Comparison of ENCODE assay signal across 1 cellular context in the genomic region with DNA sequence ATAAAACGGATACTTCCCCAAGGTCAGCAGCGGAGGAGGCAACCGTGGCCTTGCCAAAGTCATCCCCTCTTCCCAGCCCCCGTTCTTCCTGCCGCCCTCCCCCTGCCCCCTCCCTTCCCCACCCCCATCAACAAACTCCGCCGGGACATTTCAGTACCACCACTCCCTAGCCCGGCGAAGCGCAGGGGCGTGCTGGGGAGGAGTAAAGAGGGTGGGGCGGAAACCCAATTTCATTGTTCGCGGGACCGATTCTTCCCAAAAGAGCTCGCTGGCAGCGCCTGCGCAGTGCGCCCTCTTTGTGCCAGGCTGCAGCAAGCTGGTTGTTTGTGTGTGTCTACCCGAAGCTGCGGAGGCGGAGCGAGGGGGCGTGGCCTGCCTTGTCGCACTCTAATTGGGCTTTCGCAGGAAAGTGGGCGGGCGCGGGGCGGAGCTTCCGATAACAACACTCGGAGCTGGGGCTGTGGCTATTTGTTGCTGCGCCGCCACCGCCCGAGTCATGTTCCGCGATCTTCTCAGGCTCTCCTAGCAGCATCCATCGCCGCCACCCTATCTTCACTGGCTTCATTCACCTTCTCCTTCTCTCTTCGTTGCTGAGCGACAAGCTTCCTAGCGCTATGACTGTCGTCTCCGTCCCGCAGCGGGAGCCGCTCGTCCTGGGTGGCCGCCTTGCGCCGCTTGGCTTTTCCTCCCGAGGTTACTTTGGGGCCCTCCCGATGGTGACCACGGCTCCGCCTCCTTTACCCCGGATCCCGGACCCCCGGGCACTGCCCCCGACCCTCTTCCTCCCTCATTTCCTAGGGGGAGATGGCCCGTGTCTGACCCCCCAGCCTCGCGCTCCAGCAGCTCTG.
TF ChIP-seq lines count a peak whose summit lies in the region.

A gene (plus strand): TSS at position 471 of the 848 bp plus-strand sequence. CDS start 144 bp downstream, at position 615.

TF ChIP-seq in K562, 482 proteins besides CTCF, POLR2A, EP300 and RAD21 (continued from another document and continues in another):
- TF ChIP-seq, protein P1, sequence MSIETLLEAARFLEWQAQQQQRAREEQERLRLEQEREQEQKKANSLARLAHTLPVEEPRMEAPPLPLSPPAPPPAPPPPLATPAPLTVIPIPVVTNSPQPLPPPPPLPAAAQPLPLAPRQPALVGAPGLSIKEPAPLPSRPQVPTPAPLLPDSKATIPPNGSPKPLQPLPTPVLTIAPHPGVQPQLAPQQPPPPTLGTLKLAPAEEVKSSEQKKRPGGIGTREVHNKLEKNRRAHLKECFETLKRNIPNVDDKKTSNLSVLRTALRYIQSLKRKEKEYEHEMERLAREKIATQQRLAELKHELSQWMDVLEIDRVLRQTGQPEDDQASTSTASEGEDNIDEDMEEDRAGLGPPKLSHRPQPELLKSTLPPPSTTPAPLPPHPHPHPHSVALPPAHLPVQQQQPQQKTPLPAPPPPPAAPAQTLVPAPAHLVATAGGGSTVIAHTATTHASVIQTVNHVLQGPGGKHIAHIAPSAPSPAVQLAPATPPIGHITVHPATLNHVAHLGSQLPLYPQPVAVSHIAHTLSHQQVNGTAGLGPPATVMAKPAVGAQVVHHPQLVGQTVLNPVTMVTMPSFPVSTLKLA (conservative IDR thresholded peaks at IDR 0.05), result peak in 1 of 2 experiments; percentile 41; a peak in 3 of 4 replicates
- TF ChIP-seq, protein P2, sequence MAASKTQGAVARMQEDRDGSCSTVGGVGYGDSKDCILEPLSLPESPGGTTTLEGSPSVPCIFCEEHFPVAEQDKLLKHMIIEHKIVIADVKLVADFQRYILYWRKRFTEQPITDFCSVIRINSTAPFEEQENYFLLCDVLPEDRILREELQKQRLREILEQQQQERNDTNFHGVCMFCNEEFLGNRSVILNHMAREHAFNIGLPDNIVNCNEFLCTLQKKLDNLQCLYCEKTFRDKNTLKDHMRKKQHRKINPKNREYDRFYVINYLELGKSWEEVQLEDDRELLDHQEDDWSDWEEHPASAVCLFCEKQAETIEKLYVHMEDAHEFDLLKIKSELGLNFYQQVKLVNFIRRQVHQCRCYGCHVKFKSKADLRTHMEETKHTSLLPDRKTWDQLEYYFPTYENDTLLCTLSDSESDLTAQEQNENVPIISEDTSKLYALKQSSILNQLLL (CRISPR knock-in tag; IDR thresholded peaks at IDR 0.05; ENCODE audit: borderline replicate concordance), result no peak
- peak; percentile 87 for TF ChIP-seq TAF1 (IDR thresholded peaks at IDR 0.05; ENCODE audit: control insufficient read depth, extremely low read depth, insufficient read depth, low read length, severe bottlenecking)
- TF ChIP-seq, protein P3, sequence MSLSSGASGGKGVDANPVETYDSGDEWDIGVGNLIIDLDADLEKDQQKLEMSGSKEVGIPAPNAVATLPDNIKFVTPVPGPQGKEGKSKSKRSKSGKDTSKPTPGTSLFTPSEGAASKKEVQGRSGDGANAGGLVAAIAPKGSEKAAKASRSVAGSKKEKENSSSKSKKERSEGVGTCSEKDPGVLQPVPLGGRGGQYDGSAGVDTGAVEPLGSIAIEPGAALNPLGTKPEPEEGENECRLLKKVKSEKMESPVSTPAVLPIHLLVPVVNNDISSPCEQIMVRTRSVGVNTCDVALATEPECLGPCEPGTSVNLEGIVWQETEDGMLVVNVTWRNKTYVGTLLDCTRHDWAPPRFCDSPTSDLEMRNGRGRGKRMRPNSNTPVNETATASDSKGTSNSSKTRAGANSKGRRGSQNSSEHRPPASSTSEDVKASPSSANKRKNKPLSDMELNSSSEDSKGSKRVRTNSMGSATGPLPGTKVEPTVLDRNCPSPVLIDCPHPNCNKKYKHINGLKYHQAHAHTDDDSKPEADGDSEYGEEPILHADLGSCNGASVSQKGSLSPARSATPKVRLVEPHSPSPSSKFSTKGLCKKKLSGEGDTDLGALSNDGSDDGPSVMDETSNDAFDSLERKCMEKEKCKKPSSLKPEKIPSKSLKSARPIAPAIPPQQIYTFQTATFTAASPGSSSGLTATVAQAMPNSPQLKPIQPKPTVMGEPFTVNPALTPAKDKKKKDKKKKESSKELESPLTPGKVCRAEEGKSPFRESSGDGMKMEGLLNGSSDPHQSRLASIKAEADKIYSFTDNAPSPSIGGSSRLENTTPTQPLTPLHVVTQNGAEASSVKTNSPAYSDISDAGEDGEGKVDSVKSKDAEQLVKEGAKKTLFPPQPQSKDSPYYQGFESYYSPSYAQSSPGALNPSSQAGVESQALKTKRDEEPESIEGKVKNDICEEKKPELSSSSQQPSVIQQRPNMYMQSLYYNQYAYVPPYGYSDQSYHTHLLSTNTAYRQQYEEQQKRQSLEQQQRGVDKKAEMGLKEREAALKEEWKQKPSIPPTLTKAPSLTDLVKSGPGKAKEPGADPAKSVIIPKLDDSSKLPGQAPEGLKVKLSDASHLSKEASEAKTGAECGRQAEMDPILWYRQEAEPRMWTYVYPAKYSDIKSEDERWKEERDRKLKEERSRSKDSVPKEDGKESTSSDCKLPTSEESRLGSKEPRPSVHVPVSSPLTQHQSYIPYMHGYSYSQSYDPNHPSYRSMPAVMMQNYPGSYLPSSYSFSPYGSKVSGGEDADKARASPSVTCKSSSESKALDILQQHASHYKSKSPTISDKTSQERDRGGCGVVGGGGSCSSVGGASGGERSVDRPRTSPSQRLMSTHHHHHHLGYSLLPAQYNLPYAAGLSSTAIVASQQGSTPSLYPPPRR (CRISPR knock-in tag; IDR thresholded peaks at IDR 0.05; ENCODE audit: borderline replicate concordance), result 0 out of 2 replicates have a peak, but pooled peaks have one; percentile 30
- TF ChIP-seq SOX6 (IDR thresholded peaks at IDR 0.05), result peak; percentile 58
- no peak for TF ChIP-seq RBM25 (IDR thresholded peaks at IDR 0.05; ENCODE audit: low read depth, low read length, severe bottlenecking)
- TF ChIP-seq SMARCA4 (IDR thresholded peaks at IDR 0.05), result no peak
- peak in 1 of 2 experiments; percentile 69; a peak in 1 of 4 replicates for TF ChIP-seq HDAC1 (IDR thresholded peaks at IDR 0.05)
- TF ChIP-seq, protein P4, sequence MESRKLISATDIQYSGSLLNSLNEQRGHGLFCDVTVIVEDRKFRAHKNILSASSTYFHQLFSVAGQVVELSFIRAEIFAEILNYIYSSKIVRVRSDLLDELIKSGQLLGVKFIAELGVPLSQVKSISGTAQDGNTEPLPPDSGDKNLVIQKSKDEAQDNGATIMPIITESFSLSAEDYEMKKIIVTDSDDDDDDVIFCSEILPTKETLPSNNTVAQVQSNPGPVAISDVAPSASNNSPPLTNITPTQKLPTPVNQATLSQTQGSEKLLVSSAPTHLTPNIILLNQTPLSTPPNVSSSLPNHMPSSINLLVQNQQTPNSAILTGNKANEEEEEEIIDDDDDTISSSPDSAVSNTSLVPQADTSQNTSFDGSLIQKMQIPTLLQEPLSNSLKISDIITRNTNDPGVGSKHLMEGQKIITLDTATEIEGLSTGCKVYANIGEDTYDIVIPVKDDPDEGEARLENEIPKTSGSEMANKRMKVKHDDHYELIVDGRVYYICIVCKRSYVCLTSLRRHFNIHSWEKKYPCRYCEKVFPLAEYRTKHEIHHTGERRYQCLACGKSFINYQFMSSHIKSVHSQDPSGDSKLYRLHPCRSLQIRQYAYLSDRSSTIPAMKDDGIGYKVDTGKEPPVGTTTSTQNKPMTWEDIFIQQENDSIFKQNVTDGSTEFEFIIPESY (CRISPR knock-in tag; IDR thresholded peaks at IDR 0.05), result no peak
- 0 out of 2 replicates have a peak, but pooled peaks have one; percentile 44 for TF ChIP-seq TRIM28 (IDR thresholded peaks at IDR 0.05)
- no peak for TF ChIP-seq HEY1 (CRISPR knock-in tag; IDR thresholded peaks at IDR 0.05; ENCODE audit: borderline replicate concordance)
- no peak for TF ChIP-seq NCOA6 (IDR thresholded peaks at IDR 0.05)
- peak; percentile 36; the same call in 1 of the 2 replicates for TF ChIP-seq BCOR (IDR thresholded peaks at IDR 0.05)
- peak; percentile 97 for TF ChIP-seq KDM5B (IDR thresholded peaks at IDR 0.05; ENCODE audit: insufficient replicate concordance, low read depth, low read length)
- TF ChIP-seq EGR1 (conservative IDR thresholded peaks at IDR 0.05), result peak; percentile 92
- TF ChIP-seq HNRNPK (IDR thresholded peaks at IDR 0.05; ENCODE audit: low read depth, low read length, poor library complexity, severe bottlenecking), result no peak
- TF ChIP-seq, protein P5, sequence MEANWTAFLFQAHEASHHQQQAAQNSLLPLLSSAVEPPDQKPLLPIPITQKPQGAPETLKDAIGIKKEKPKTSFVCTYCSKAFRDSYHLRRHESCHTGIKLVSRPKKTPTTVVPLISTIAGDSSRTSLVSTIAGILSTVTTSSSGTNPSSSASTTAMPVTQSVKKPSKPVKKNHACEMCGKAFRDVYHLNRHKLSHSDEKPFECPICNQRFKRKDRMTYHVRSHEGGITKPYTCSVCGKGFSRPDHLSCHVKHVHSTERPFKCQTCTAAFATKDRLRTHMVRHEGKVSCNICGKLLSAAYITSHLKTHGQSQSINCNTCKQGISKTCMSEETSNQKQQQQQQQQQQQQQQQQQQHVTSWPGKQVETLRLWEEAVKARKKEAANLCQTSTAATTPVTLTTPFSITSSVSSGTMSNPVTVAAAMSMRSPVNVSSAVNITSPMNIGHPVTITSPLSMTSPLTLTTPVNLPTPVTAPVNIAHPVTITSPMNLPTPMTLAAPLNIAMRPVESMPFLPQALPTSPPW (CRISPR knock-in tag; IDR thresholded peaks at IDR 0.05), result peak; percentile 91
- TF ChIP-seq, protein P6, sequence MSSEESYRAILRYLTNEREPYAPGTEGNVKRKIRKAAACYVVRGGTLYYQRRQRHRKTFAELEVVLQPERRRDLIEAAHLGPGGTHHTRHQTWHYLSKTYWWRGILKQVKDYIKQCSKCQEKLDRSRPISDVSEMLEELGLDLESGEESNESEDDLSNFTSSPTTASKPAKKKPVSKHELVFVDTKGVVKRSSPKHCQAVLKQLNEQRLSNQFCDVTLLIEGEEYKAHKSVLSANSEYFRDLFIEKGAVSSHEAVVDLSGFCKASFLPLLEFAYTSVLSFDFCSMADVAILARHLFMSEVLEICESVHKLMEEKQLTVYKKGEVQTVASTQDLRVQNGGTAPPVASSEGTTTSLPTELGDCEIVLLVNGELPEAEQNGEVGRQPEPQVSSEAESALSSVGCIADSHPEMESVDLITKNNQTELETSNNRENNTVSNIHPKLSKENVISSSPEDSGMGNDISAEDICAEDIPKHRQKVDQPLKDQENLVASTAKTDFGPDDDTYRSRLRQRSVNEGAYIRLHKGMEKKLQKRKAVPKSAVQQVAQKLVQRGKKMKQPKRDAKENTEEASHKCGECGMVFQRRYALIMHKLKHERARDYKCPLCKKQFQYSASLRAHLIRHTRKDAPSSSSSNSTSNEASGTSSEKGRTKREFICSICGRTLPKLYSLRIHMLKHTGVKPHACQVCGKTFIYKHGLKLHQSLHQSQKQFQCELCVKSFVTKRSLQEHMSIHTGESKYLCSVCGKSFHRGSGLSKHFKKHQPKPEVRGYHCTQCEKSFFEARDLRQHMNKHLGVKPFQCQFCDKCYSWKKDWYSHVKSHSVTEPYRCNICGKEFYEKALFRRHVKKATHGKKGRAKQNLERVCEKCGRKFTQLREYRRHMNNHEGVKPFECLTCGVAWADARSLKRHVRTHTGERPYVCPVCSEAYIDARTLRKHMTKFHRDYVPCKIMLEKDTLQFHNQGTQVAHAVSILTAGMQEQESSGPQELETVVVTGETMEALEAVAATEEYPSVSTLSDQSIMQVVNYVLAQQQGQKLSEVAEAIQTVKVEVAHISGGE (CRISPR knock-in tag; IDR thresholded peaks at IDR 0.05), result no peak
- TF ChIP-seq, protein P7, sequence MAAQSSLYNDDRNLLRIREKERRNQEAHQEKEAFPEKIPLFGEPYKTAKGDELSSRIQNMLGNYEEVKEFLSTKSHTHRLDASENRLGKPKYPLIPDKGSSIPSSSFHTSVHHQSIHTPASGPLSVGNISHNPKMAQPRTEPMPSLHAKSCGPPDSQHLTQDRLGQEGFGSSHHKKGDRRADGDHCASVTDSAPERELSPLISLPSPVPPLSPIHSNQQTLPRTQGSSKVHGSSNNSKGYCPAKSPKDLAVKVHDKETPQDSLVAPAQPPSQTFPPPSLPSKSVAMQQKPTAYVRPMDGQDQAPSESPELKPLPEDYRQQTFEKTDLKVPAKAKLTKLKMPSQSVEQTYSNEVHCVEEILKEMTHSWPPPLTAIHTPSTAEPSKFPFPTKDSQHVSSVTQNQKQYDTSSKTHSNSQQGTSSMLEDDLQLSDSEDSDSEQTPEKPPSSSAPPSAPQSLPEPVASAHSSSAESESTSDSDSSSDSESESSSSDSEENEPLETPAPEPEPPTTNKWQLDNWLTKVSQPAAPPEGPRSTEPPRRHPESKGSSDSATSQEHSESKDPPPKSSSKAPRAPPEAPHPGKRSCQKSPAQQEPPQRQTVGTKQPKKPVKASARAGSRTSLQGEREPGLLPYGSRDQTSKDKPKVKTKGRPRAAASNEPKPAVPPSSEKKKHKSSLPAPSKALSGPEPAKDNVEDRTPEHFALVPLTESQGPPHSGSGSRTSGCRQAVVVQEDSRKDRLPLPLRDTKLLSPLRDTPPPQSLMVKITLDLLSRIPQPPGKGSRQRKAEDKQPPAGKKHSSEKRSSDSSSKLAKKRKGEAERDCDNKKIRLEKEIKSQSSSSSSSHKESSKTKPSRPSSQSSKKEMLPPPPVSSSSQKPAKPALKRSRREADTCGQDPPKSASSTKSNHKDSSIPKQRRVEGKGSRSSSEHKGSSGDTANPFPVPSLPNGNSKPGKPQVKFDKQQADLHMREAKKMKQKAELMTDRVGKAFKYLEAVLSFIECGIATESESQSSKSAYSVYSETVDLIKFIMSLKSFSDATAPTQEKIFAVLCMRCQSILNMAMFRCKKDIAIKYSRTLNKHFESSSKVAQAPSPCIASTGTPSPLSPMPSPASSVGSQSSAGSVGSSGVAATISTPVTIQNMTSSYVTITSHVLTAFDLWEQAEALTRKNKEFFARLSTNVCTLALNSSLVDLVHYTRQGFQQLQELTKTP (IDR thresholded peaks at IDR 0.05; ENCODE audit: low read depth in 1 of 2, partially characterized antibody in 2 of 2), result no peak
- TF ChIP-seq TGIF2 (CRISPR knock-in tag; IDR thresholded peaks at IDR 0.05), result no peak
- peak; percentile 91 for TF ChIP-seq TBP (optimal IDR thresholded peaks at IDR 0.05; ENCODE audit: low read depth, low read length)
- no peak for TF ChIP-seq ZNF561 (CRISPR knock-in tag; conservative IDR thresholded peaks at IDR 0.05)
- TF ChIP-seq NFYB (IDR thresholded peaks at IDR 0.05; ENCODE audit: extremely low read depth, insufficient read length), result peak; percentile 19
- no peak for TF ChIP-seq FOXM1 (IDR thresholded peaks at IDR 0.05; ENCODE audit: low read depth)
- TF ChIP-seq FOXM1 (CRISPR knock-in tag; IDR thresholded peaks at IDR 0.05; ENCODE audit: low read depth), result no peak
- TF ChIP-seq GABPA (tag; conservative IDR thresholded peaks at IDR 0.05; ENCODE audit: low read depth), result peak; percentile 54; the same call in 1 of the 2 replicates
- TF ChIP-seq STAT5A (IDR thresholded peaks at IDR 0.05; ENCODE audit: borderline replicate concordance, low read length), result no peak
- no peak for TF ChIP-seq NCOA1 (IDR thresholded peaks at IDR 0.05; ENCODE audit: low read depth)
- TF ChIP-seq, protein P8, sequence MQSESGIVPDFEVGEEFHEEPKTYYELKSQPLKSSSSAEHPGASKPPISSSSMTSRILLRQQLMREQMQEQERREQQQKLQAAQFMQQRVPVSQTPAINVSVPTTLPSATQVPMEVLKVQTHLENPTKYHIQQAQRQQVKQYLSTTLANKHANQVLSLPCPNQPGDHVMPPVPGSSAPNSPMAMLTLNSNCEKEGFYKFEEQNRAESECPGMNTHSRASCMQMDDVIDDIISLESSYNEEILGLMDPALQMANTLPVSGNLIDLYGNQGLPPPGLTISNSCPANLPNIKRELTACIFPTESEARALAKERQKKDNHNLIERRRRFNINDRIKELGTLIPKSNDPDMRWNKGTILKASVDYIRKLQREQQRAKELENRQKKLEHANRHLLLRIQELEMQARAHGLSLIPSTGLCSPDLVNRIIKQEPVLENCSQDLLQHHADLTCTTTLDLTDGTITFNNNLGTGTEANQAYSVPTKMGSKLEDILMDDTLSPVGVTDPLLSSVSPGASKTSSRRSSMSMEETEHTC (IDR thresholded peaks at IDR 0.05), result no peak
- TF ChIP-seq MCM2 (IDR thresholded peaks at IDR 0.05; ENCODE audit: low read depth), result no peak
- 0 out of 4 replicates have a peak, but pooled peaks of 1 of the 2 experiments have one; percentile 5 for TF ChIP-seq KDM1A (IDR thresholded peaks at IDR 0.05)
- TF ChIP-seq MEIS2 (IDR thresholded peaks at IDR 0.05; ENCODE audit: partially characterized antibody), result peak; percentile 66
- no peak for TF ChIP-seq ZNF347 (CRISPR knock-in tag; IDR thresholded peaks at IDR 0.05; ENCODE audit: low read depth)
